20 cellular contexts compared by ENCODE assay signal in genomic region chr10:11230706-11231105, GRCh38.
DNase-seq lines count a peak whose midpoint lies in the region; ATAC-seq, FAIRE-seq and TF ChIP-seq lines count a peak whose summit lies in the region.
"Had no signal": no experiment of that assay in that cellular context is flagged by ENCODE, and none has a peak within 500 bp of the region (broad histone marks: within the 10 kb centered on the region; RNA-seq: fewer than 3 reads in every experiment).

No MANE protein-coding gene starts in this region.

- DNase-seq in cardiac muscle cell (ENCODE audit: low read depth in 1 of 2, low spot score in 1 of 2), result no peak
- no peak for DNase-seq in heart right ventricle
- no peak for DNase-seq in activated CD8-positive, alpha-beta T cell treated with anti-CD3 and anti-CD28 coated beads for 36 hours
- DNase-seq in endothelial cell of umbilical vein (ENCODE audit: low read depth, low spot score), result no peak
- DNase-seq in GDM1 (lab: John Stamatoyannopoulos, UW), result no peak
- DNase-seq in GOT3 (lab: John Stamatoyannopoulos, UW), result no peak
- no peak for DNase-seq in DMS 273 (lab: John Stamatoyannopoulos, UW; ENCODE audit: unreplicated experiment)
- DNase-seq: central memory CD4-positive, alpha-beta T cell; foreskin keratinocyte; KG1; left ventricle myocardium inferior; NCI-H1436 treated with DMSO at 0.1 percent for 48 hours; NCI-H69 had no signal

- no peak overlapping the region for H2AFZ ChIP-seq in endothelial cell of umbilical vein (ENCODE audit: low read depth, low read length)
- H2AFZ ChIP-seq: hepatocyte had no signal

- intact Hi-C loops in heart right ventricle (cut with DNase I) (no loop called here), endothelial cell of umbilical vein (cut with micrococcal nuclease) (no loop called here)
- intact Hi-C loops in activated CD8-positive, alpha-beta T cell treated with anti-CD3 and anti-CD28 coated beads for 36 hours (cut with micrococcal nuclease), result no loop called here

- TF ChIP-seq POLR2A in endothelial cell of umbilical vein (IDR thresholded peaks at IDR 0.05; ENCODE audit: low read depth, low read length), result no peak

- H3K36me3 ChIP-seq in cardiac muscle cell (no peaks in the 10 kb centered on the region), heart right ventricle (peaks cover 0 to 56% (median 0%) of the 10 kb centered on the region in 9 donors), endothelial cell of umbilical vein (ENCODE audit: control insufficient read depth in 2 of 2, extremely low read depth in 1 of 2, insufficient read depth in 2 of 2, low read length in 2 of 2) (no peaks in the 10 kb centered on the region)
- H3K36me3 ChIP-seq: thoracic aorta had no signal

- no peaks in the 10 kb centered on the region for H3K79me2 ChIP-seq in endothelial cell of umbilical vein (ENCODE audit: control insufficient read depth, insufficient read depth, low read length)
- H3K79me2 ChIP-seq: hepatocyte had no signal

- H3K9me3 ChIP-seq in cardiac muscle cell (ENCODE audit: low read depth) (no peaks in the 10 kb centered on the region), heart right ventricle (peaks cover 0 to 10% (median 0%) of the 10 kb centered on the region in 11 donors), endothelial cell of umbilical vein (replicated peaks; ENCODE audit: control insufficient read depth, insufficient read depth, low read length) (no peaks in the 10 kb centered on the region)
- H3K9me3 ChIP-seq: thoracic aorta had no signal

- FAIRE-seq in endothelial cell of umbilical vein (lab: Jason Lieb, UNC), result peak; percentile 8
- FAIRE-seq: HTR-8/SVneo had no signal

- dilution Hi-C loops in endothelial cell of umbilical vein (cut with MboI; ENCODE audit: extremely low pct_ligation_motif_present, low sequenced_read_pairs), result no loop called here

- H3K4me3 ChIP-seq in cardiac muscle cell (no peak overlapping the region), heart right ventricle (no peak overlapping the region), endothelial cell of umbilical vein (replicated peaks in 1 of 3; ENCODE audit: insufficient read depth in 1 of 3, low read depth in 1 of 3, low read length in 3 of 3) (no peak overlapping the region)
- H3K4me3 ChIP-seq: hepatocyte, left ventricle myocardium inferior, thoracic aorta had no signal

- peak overlapping the region; percentile 85 for H3K27ac Mint-ChIP-seq in activated CD8-positive, alpha-beta T cell treated with anti-CD3 and anti-CD28 coated beads for 36 hours
- H3K27ac Mint-ChIP-seq in stimulated activated memory B cell treated with anti-CD40 and anti-IgM and Interleukin-4, amounts not matched to agents 10 μg/mL and 1 μg/mL and 100 μg/mL, for 72 hours, result peak overlapping the region; percentile 50
- H3K27ac Mint-ChIP-seq: mesothelial cell of epicardium, progenitor cell of endocrine pancreas had no signal

- no peak for ATAC-seq in heart right ventricle
- ATAC-seq in activated CD8-positive, alpha-beta T cell treated with anti-CD3 and anti-CD28 coated beads for 36 hours, result no peak
- no peak for ATAC-seq in stimulated activated memory B cell treated with anti-CD40 and anti-IgM and Interleukin-4, amounts not matched to agents 10 μg/mL and 1 μg/mL and 100 μg/mL, for 72 hours
- ATAC-seq: foreskin keratinocyte had no signal

- no peak overlapping the region for H3K4me3 Mint-ChIP-seq in activated CD8-positive, alpha-beta T cell treated with anti-CD3 and anti-CD28 coated beads for 36 hours
- no peak overlapping the region for H3K4me3 Mint-ChIP-seq in stimulated activated memory B cell treated with anti-CD40 and anti-IgM and Interleukin-4, amounts not matched to agents 10 μg/mL and 1 μg/mL and 100 μg/mL, for 72 hours
- H3K4me3 Mint-ChIP-seq: mesothelial cell of epicardium, neural crest cell had no signal

- POLR2A ChIA-PET in activated CD8-positive, alpha-beta T cell treated with anti-CD3 and anti-CD28 coated beads for 36 hours (lab: Charles Lee), result interaction anchor here (0.8 to 5.2 kb wide), 6 partner anchors 15 to 81 kb away, joined by 3 to 53 read pairs (median 5); no protein-coding TSS in a partner anchor
- POLR2A ChIA-PET in endothelial cell of umbilical vein (lab: Charles Lee), result no interaction called here

- no peaks in the 10 kb centered on the region for H3K9me1 ChIP-seq in endothelial cell of umbilical vein (replicated peaks; ENCODE audit: control insufficient read depth, extremely low read depth, insufficient read depth, low read length)

- H3K9me3 Mint-ChIP-seq in activated CD8-positive, alpha-beta T cell treated with anti-CD3 and anti-CD28 coated beads for 36 hours, result no peaks in the 10 kb centered on the region
- no peaks in the 10 kb centered on the region for H3K9me3 Mint-ChIP-seq in stimulated activated memory B cell treated with anti-CD40 and anti-IgM and Interleukin-4, amounts not matched to agents 10 μg/mL and 1 μg/mL and 100 μg/mL, for 72 hours
- H3K9me3 Mint-ChIP-seq: neural crest cell had no signal

- H3K27me3 ChIP-seq in cardiac muscle cell (no peaks in the 10 kb centered on the region), heart right ventricle (no peaks in the 10 kb centered on the region), endothelial cell of umbilical vein (ENCODE audit: control insufficient read depth in 2 of 2, insufficient read depth in 2 of 2, low read length in 2 of 2) (no peaks in the 10 kb centered on the region)
- H3K27me3 ChIP-seq: foreskin keratinocyte, hepatocyte had no signal

- peaks cover 96% of the 10 kb centered on the region for H3K4me1 Mint-ChIP-seq in activated CD8-positive, alpha-beta T cell treated with anti-CD3 and anti-CD28 coated beads for 36 hours (ENCODE audit: low read depth)
- H3K4me1 Mint-ChIP-seq in stimulated activated memory B cell treated with anti-CD40 and anti-IgM and Interleukin-4, amounts not matched to agents 10 μg/mL and 1 μg/mL and 100 μg/mL, for 72 hours, result peaks cover 96% of the 10 kb centered on the region

- CTCF ChIA-PET in activated CD8-positive, alpha-beta T cell treated with anti-CD3 and anti-CD28 coated beads for 36 hours (lab: Charles Lee), result interaction anchor here (1.2 to 2.3 kb wide), 2 partner anchors 39 to 52 kb away, joined by 3 to 9 read pairs; no protein-coding TSS in a partner anchor
- CTCF ChIA-PET in endothelial cell of umbilical vein (lab: Charles Lee), result no interaction called here

- H3K36me3 Mint-ChIP-seq in activated CD8-positive, alpha-beta T cell treated with anti-CD3 and anti-CD28 coated beads for 36 hours (ENCODE audit: low read depth), result peaks cover 82% of the 10 kb centered on the region
- H3K36me3 Mint-ChIP-seq in stimulated activated memory B cell treated with anti-CD40 and anti-IgM and Interleukin-4, amounts not matched to agents 10 μg/mL and 1 μg/mL and 100 μg/mL, for 72 hours, result peaks cover 67% of the 10 kb centered on the region

- BruUV-seq in endothelial cell of umbilical vein (replicated peaks; lab: Mats Ljungman, UMichigan), result no TSS peak

- TF ChIP-seq CTCF in cardiac muscle cell (IDR thresholded peaks at IDR 0.05; ENCODE audit: low read depth, low read length), result no peak
- TF ChIP-seq CTCF in heart right ventricle (IDR thresholded peaks at IDR 0.05), result no peak
- TF ChIP-seq CTCF in activated CD8-positive, alpha-beta T cell treated with anti-CD3 and anti-CD28 coated beads for 36 hours (IDR thresholded peaks at IDR 0.05), result no peak
- TF ChIP-seq CTCF in endothelial cell of umbilical vein (IDR thresholded peaks at IDR 0.05; ENCODE audit: extremely low read depth in 1 of 2, insufficient read depth in 1 of 2, low read depth in 1 of 2, low read length in 2 of 2), result no peak

- H3K4me1 ChIP-seq in cardiac muscle cell (ENCODE audit: low read depth) (peaks cover 19% of the 10 kb centered on the region), heart right ventricle (peaks cover 0 to 56% (median 17%) of the 10 kb centered on the region in 9 donors), endothelial cell of umbilical vein (ENCODE audit: control insufficient read depth, extremely low read depth, insufficient read depth, low read length) (no peaks in the 10 kb centered on the region)
- H3K4me1 ChIP-seq: foreskin keratinocyte had no signal

- H4K20me1 ChIP-seq in endothelial cell of umbilical vein (replicated peaks; ENCODE audit: control insufficient read depth, extremely low read depth, insufficient read depth, low read length), result no peaks in the 10 kb centered on the region

- H3K27ac ChIP-seq in cardiac muscle cell (peak overlapping the region; percentile 22), heart right ventricle (no peak overlapping the region), endothelial cell of umbilical vein (ENCODE audit: insufficient read depth, low read depth, low read length) (no peak overlapping the region)
- H3K27ac ChIP-seq: foreskin keratinocyte, hepatocyte, left ventricle myocardium inferior, thoracic aorta had no signal

- H3K9ac ChIP-seq in endothelial cell of umbilical vein (replicated peaks; ENCODE audit: extremely low read depth, insufficient read depth, low read length), result no peak overlapping the region

- 59 to 62% methylated on average over 5 of the region's 5 CpGs for WGBS in heart right ventricle, 2 donors

- no peak overlapping the region for H3K4me2 ChIP-seq in endothelial cell of umbilical vein (ENCODE audit: insufficient read depth, low read length)
- H3K4me2 ChIP-seq: hepatocyte had no signal

- no peaks in the 10 kb centered on the region for H3K27me3 Mint-ChIP-seq in activated CD8-positive, alpha-beta T cell treated with anti-CD3 and anti-CD28 coated beads for 36 hours
- H3K27me3 Mint-ChIP-seq in stimulated activated memory B cell treated with anti-CD40 and anti-IgM and Interleukin-4, amounts not matched to agents 10 μg/mL and 1 μg/mL and 100 μg/mL, for 72 hours, result no peaks in the 10 kb centered on the region

TF ChIP-seq in endothelial cell of umbilical vein, 7 proteins besides CTCF, POLR2A, EP300 and RAD21:
- TF ChIP-seq EZH2 (IDR thresholded peaks at IDR 0.05; ENCODE audit: borderline replicate concordance, low read depth, low read length, severe bottlenecking), result no peak
- TF ChIP-seq MAX (IDR thresholded peaks at IDR 0.05; ENCODE audit: insufficient read depth, insufficient read length), result no peak
- no peak for TF ChIP-seq GATA2 (IDR thresholded peaks at IDR 0.05; ENCODE audit: insufficient read depth, insufficient read length, low read depth, low read length)
- TF ChIP-seq FOS (IDR thresholded peaks at IDR 0.05; ENCODE audit: borderline replicate concordance, insufficient read depth, low read length), result no peak
- no peak for TF ChIP-seq POLR2AphosphoS5 (IDR thresholded peaks at IDR 0.05; ENCODE audit: insufficient read depth, low read depth, low read length)
- no peak for TF ChIP-seq JUN (IDR thresholded peaks at IDR 0.05; ENCODE audit: borderline replicate concordance, insufficient read depth, insufficient read length, low read depth)
- no peak for TF ChIP-seq MYC (IDR thresholded peaks at IDR 0.05; ENCODE audit: low read depth, low read length)
